12 cellular contexts compared by ENCODE assay signal in the genomic region with DNA sequence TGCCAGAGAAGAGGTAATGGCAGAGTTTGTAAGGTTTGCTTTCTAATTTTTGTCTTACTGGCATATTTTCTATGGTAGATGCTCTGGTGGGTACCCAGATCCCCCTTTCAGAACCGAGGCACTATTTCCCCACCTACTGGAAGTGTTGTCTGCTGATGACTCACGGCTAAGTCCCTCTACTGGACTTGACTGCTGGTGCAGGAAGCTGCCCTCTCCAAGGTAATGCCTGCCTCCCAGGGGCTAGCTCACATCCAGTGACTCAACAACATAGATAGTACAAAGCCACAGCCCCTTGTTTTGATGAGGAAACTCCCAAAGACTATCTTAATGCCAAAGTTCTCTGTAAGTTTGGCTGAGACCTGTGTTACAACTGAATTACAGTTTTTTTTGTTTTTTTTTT.
DNase-seq lines count a peak whose midpoint lies in the region; ATAC-seq and TF ChIP-seq lines count a peak whose summit lies in the region.
"Had no signal": no experiment of that assay in that cellular context is flagged by ENCODE, and none has a peak within 500 bp of the region (broad histone marks: within the 10 kb centered on the region; RNA-seq: fewer than 3 reads in every experiment).

No MANE protein-coding gene starts in this region.

- H3K36me3 ChIP-seq in RWPE2 (ENCODE audit: low read depth): no peaks in the 10 kb centered on the region
- H3K36me3 ChIP-seq: right lobe of liver had no signal

- ATAC-seq in RWPE2 (ENCODE audit: low read depth) (peak; percentile 99), GM19023 (IDR thresholded peaks at IDR 0.05; ENCODE audit: unreplicated experiment) (no peak), HG03097 (IDR thresholded peaks at IDR 0.05; ENCODE audit: low FRiP score, unreplicated experiment) (no peak)

- no peaks in the 10 kb centered on the region for H3K9me3 ChIP-seq in RWPE2 (ENCODE audit: severe bottlenecking)
- H3K9me3 ChIP-seq: right lobe of liver had no signal

- H3K27me3 ChIP-seq in RWPE2 (ENCODE audit: insufficient read depth, poor library complexity, severe bottlenecking): no peaks in the 10 kb centered on the region
- H3K27me3 ChIP-seq: right lobe of liver had no signal

- H3K27ac ChIP-seq in RWPE2 (ENCODE audit: poor library complexity, severe bottlenecking): no peak overlapping the region
- H3K27ac ChIP-seq: right lobe of liver had no signal

- DNase-seq in NCI-H146 (lab: John Stamatoyannopoulos, UW): peak; percentile 5
- DNase-seq in NCI-H146 treated with DMSO at 0.1 percent for 48 hours (lab: John Stamatoyannopoulos, UW; ENCODE audit: unreplicated experiment): no peak
- peak; percentile 73 for DNase-seq in RWPE2 (ENCODE audit: low spot score)
- peak; percentile 33 for DNase-seq in fibroblast of the conjunctiva (ENCODE audit: low read depth)
- DNase-seq in stromal cell of bone marrow (ENCODE audit: low read depth): peak; percentile 6
- DNase-seq in activated gamma-delta T cell treated with Interleukin-2 at 50 U/mL for 16 hours: no peak
- DNase-seq: activated CD4-positive, CD25-positive, alpha-beta regulatory T cell; activated naive CD4-positive, alpha-beta T cell; right lobe of liver; stimulated activated CD8-positive, alpha-beta memory T cell treated with anti-CD3 and anti-CD28 coated beads, Interleukin-4, amount 100 ng/mL, for 48 hours had no signal

- no peak overlapping the region for H3K4me3 ChIP-seq in RWPE2 (ENCODE audit: severe bottlenecking)
- H3K4me3 ChIP-seq: right lobe of liver had no signal

- H3K4me1 ChIP-seq in RWPE2 (ENCODE audit: insufficient read depth, poor library complexity, severe bottlenecking): no peaks in the 10 kb centered on the region
- H3K4me1 ChIP-seq: right lobe of liver had no signal

- TF ChIP-seq CTCF in RWPE2 (IDR thresholded peaks at IDR 0.05; ENCODE audit: poor library complexity, severe bottlenecking): peak; percentile 40

Comparison
In these comparisons a context has a peak if more than half of its experiments do, and no peak if none do; other contexts are left out.
1. DNase-seq: peak in NCI-H146 (single experiment), RWPE2 (single experiment), fibroblast of the conjunctiva (single experiment) and stromal cell of bone marrow (single experiment); none in NCI-H146 treated with DMSO at 0.1 percent for 48 hours (single experiment) and activated gamma-delta T cell treated with Interleukin-2 at 50 U/mL for 16 hours (single experiment).